In genomic region chr3:122235147-122235546, GRCh38 we compare ENCODE assay signal across 23 cellular contexts. TPM values are rescaled to one million over a fixed set of nuclear protein-coding genes. Genes with fewer than 3 reads are reported as not detected.
DNase-seq lines count a peak whose midpoint lies in the region; ATAC-seq and TF ChIP-seq lines count a peak whose summit lies in the region.
"Had no signal": no experiment of that assay in that cellular context is flagged by ENCODE, and none has a peak within 500 bp of the region (broad histone marks: within the 10 kb centered on the region; RNA-seq: fewer than 3 reads in every experiment).

No MANE protein-coding gene starts in this region.

- ATAC-seq in GM18861 (IDR thresholded peaks at IDR 0.05; ENCODE audit: unreplicated experiment) (peak; percentile 52), GM21529 (IDR thresholded peaks at IDR 0.05; ENCODE audit: unreplicated experiment) (peak; percentile 33), HG03066 (IDR thresholded peaks at IDR 0.05; ENCODE audit: low read depth, unreplicated experiment) (peak; percentile 41)
- ATAC-seq in stimulated activated memory B cell treated with anti-CD40 and anti-IgM and Interleukin-4, amounts not matched to agents 10 μg/mL and 1 μg/mL and 100 μg/mL, for 72 hours, result no peak
- ATAC-seq: foreskin keratinocyte, left cardiac atrium had no signal

- H3K36me3 ChIP-seq in Caco-2 (ENCODE audit: control insufficient read depth, insufficient read depth, low read length), result no peaks in the 10 kb centered on the region
- no peaks in the 10 kb centered on the region for H3K36me3 ChIP-seq in left ventricle myocardium inferior
- H3K36me3 ChIP-seq: ascending aorta, BE2C, sigmoid colon, thoracic aorta had no signal

- H3K9me3 ChIP-seq in Caco-2 (no peaks in the 10 kb centered on the region), left ventricle myocardium inferior (replicated peaks) (no peaks in the 10 kb centered on the region)
- H3K9me3 ChIP-seq: ascending aorta, BE2C, sigmoid colon, thoracic aorta had no signal

- peaks cover 36% of the 10 kb centered on the region for H3K4me1 Mint-ChIP-seq in stimulated activated memory B cell treated with anti-CD40 and anti-IgM and Interleukin-4, amounts not matched to agents 10 μg/mL and 1 μg/mL and 100 μg/mL, for 72 hours
- H3K4me1 Mint-ChIP-seq in Caco-2 (ENCODE audit: low read depth, unreplicated experiment), result no peaks in the 10 kb centered on the region

- no peak overlapping the region for H3K4me3 Mint-ChIP-seq in stimulated activated memory B cell treated with anti-CD40 and anti-IgM and Interleukin-4, amounts not matched to agents 10 μg/mL and 1 μg/mL and 100 μg/mL, for 72 hours
- no peak overlapping the region for H3K4me3 Mint-ChIP-seq in Caco-2 (ENCODE audit: unreplicated experiment)
- H3K4me3 Mint-ChIP-seq: T-helper 1 cell treated with Interleukin-12 subunit alpha and Interleukin-12 subunit beta and Interleukin-4 antibody, amounts not matched to agents 30 μg/mL and 1 μg/mL, for 36 hours had no signal

- H3K4me3 ChIP-seq in Caco-2 (ENCODE audit: low read depth, low read length), result no peak overlapping the region
- H3K4me3 ChIP-seq in left ventricle myocardium inferior, result no peak overlapping the region
- H3K4me3 ChIP-seq: ascending aorta, sigmoid colon, thoracic aorta had no signal

- H3K36me3 Mint-ChIP-seq in stimulated activated memory B cell treated with anti-CD40 and anti-IgM and Interleukin-4, amounts not matched to agents 10 μg/mL and 1 μg/mL and 100 μg/mL, for 72 hours, result no peaks in the 10 kb centered on the region
- no peaks in the 10 kb centered on the region for H3K36me3 Mint-ChIP-seq in Caco-2 (ENCODE audit: insufficient read depth, unreplicated experiment)

- POLR2A ChIA-PET in Caco-2 (lab: Charles Lee), result no interaction called here

- intact Hi-C loops in Caco-2 (cut with micrococcal nuclease; ENCODE audit: unreplicated experiment), result no loop called here
- intact Hi-C loops in left ventricle myocardium inferior (cut with micrococcal nuclease), result no loop called here

- H3K27me3 ChIP-seq in Caco-2 (replicated peaks; ENCODE audit: control insufficient read depth, insufficient read depth, low read length) (no peaks in the 10 kb centered on the region), left ventricle myocardium inferior (ENCODE audit: low read depth) (peaks cover 36% of the 10 kb centered on the region)
- H3K27me3 ChIP-seq: ascending aorta, sigmoid colon had no signal

- H3K9me3 Mint-ChIP-seq in stimulated activated memory B cell treated with anti-CD40 and anti-IgM and Interleukin-4, amounts not matched to agents 10 μg/mL and 1 μg/mL and 100 μg/mL, for 72 hours, result no peaks in the 10 kb centered on the region
- no peaks in the 10 kb centered on the region for H3K9me3 Mint-ChIP-seq in Caco-2 (ENCODE audit: unreplicated experiment)
- H3K9me3 Mint-ChIP-seq: T-helper 1 cell treated with Interleukin-12 subunit alpha and Interleukin-12 subunit beta and Interleukin-4 antibody, amounts not matched to agents 30 μg/mL and 1 μg/mL, for 36 hours had no signal

- TF ChIP-seq CTCF in Caco-2 (IDR thresholded peaks at IDR 0.05; ENCODE audit: insufficient read depth in 1 of 2, low read depth in 1 of 2, low read length in 1 of 2, severe bottlenecking in 1 of 2, unreplicated experiment in 1 of 2) (no peak), left ventricle myocardium inferior (IDR thresholded peaks at IDR 0.05; ENCODE audit: borderline replicate concordance) (no peak)

- H3K4me1 ChIP-seq in Caco-2, result no peaks in the 10 kb centered on the region
- no peaks in the 10 kb centered on the region for H3K4me1 ChIP-seq in left ventricle myocardium inferior
- H3K4me1 ChIP-seq: ascending aorta, BE2C, foreskin keratinocyte, sigmoid colon had no signal

- CTCF ChIA-PET in Caco-2 (lab: Charles Lee), result no interaction called here

- no peaks in the 10 kb centered on the region for H3K27me3 Mint-ChIP-seq in stimulated activated memory B cell treated with anti-CD40 and anti-IgM and Interleukin-4, amounts not matched to agents 10 μg/mL and 1 μg/mL and 100 μg/mL, for 72 hours
- peaks cover 41% of the 10 kb centered on the region for H3K27me3 Mint-ChIP-seq in Caco-2 (ENCODE audit: insufficient read depth, unreplicated experiment)

- DNase-seq in RKO (ENCODE audit: low spot score) (no peak), Caco-2 (no peak), left ventricle myocardium inferior (no peak)
- DNase-seq: activated CD8-positive, alpha-beta memory T cell treated with anti-CD3 and anti-CD28 coated beads, Interleukin-2, amount 50 U/mL, for 4 hours; activated naive CD4-positive, alpha-beta T cell; BE2C; DMS 273 treated with DMSO at 0.1 percent for 48 hours; foreskin keratinocyte; left cardiac atrium; MV-4-11; NCI-H2081 treated with DMSO at 0.1 percent for 48 hours; NCI-H524 treated with DMSO at 0.1 percent for 48 hours; occipital lobe; SIG-M5; sigmoid colon had no signal

- H3K27ac ChIP-seq in left ventricle myocardium inferior (replicated peaks), result no peak overlapping the region
- H3K27ac ChIP-seq: ascending aorta, foreskin keratinocyte, sigmoid colon, thoracic aorta had no signal

- peak overlapping the region; percentile 70 for H3K27ac Mint-ChIP-seq in stimulated activated memory B cell treated with anti-CD40 and anti-IgM and Interleukin-4, amounts not matched to agents 10 μg/mL and 1 μg/mL and 100 μg/mL, for 72 hours
- H3K27ac Mint-ChIP-seq in Caco-2 (ENCODE audit: unreplicated experiment), result no peak overlapping the region
- H3K27ac Mint-ChIP-seq: T-helper 1 cell treated with Interleukin-12 subunit alpha and Interleukin-12 subunit beta and Interleukin-4 antibody, amounts not matched to agents 30 μg/mL and 1 μg/mL, for 36 hours had no signal

- no TSS peak for BruUV-seq in Caco-2 (replicated peaks; lab: Mats Ljungman, UMichigan)

RNA-seq across cellular contexts. Expression of gene CASR, which starts 51.7 kb away (rescaled TPM):
- total RNA-seq in Caco-2 (2022) (not detected in 2 replicates), left ventricle myocardium inferior (not detected)
- total RNA-seq: ascending aorta, chondrocyte, foreskin keratinocyte, left cardiac atrium, occipital lobe, thoracic aorta had no signal
